Comparison of ENCODE assay signal across 22 cellular contexts in genomic region chr1:238489006-238489405, GRCh38.
DNase-seq lines count a peak whose midpoint lies in the region; ATAC-seq, FAIRE-seq and TF ChIP-seq lines count a peak whose summit lies in the region.
"Had no signal": no experiment of that assay in that cellular context is flagged by ENCODE, and none has a peak within 500 bp of the region (broad histone marks: within the 10 kb centered on the region; RNA-seq: fewer than 3 reads in every experiment).

No MANE protein-coding gene starts in this region.

- CTCF ChIA-PET in WTC11 (lab: Charles Lee) = no interaction called here

- no peaks in the 10 kb centered on the region for H3K4me1 ChIP-seq in fibroblast of lung (ENCODE audit: control insufficient read depth, extremely low read depth, insufficient read depth, low read length)
- H3K4me1 ChIP-seq: SJCRH30 had no signal

- TF ChIP-seq CTCF in D721Med (IDR thresholded peaks at IDR 0.05; ENCODE audit: insufficient read depth, missing control alignments) = no peak
- no peak for TF ChIP-seq CTCF in HFFc6 (IDR thresholded peaks at IDR 0.05)
- no peak for TF ChIP-seq CTCF in fibroblast of lung (conservative IDR thresholded peaks at IDR 0.05 in 1 of 2, IDR thresholded peaks at IDR 0.05 in 1 of 2; ENCODE audit: low read depth in 1 of 2, low read length in 2 of 2)
- TF ChIP-seq CTCF in WTC11 (IDR thresholded peaks at IDR 0.05) = no peak

- DNase-seq in D721Med (ENCODE audit: insufficient read length, low spot score) (no peak), HFFc6 (no peak), NCI-H2081 (lab: John Stamatoyannopoulos, UW) (peak; percentile 21 to 67), fibroblast of lung (ENCODE audit: low read depth in 2 of 2) (peak; percentile 10 to 11), HUDEP-2 (lab: John Stamatoyannopoulos, UW; ENCODE audit: unreplicated experiment in 76 of 76) (no peak), WTC11 (ENCODE audit: low spot score) (no peak), amygdala (lab: John Stamatoyannopoulos, UW) (no peak)
- DNase-seq in T-helper 2 cell treated with Interferon-gamma antibody and Interleukin-4, amounts not matched to agents 5 μg/mL and 100 μg/mL, for 36 hours (ENCODE audit: low spot score) = no peak
- DNase-seq: Calu3; NCI-H1105; NCI-H1694 treated with DMSO at 0.1 percent for 48 hours; NCI-H2107; NCI-H524; NCI-H82; NK-92 treated with Interleukin-12 subunit alpha and Interleukin-12 subunit beta, amount 100 ng/mL, for 24 hours; PC-9; SJCRH30; T-helper 17 cell had no signal

- H3K4me1 Mint-ChIP-seq in HFFc6 (ENCODE audit: low read depth) (peaks cover 50% of the 10 kb centered on the region), WTC11 (peaks cover 32% of the 10 kb centered on the region)
- no peaks in the 10 kb centered on the region for H3K4me1 Mint-ChIP-seq in T-helper 2 cell treated with Interferon-gamma antibody and Interleukin-4, amounts not matched to agents 5 μg/mL and 100 μg/mL, for 36 hours (ENCODE audit: low read depth)
- H3K4me1 Mint-ChIP-seq: T-helper 17 cell had no signal

- no peaks in the 10 kb centered on the region for H3K27me3 ChIP-seq in fibroblast of lung (ENCODE audit: control insufficient read depth, insufficient read depth, low read length)
- H3K27me3 ChIP-seq: SJCRH30 had no signal

- no peaks in the 10 kb centered on the region; the same call in 1 of the 2 replicates for H3K9me3 Mint-ChIP-seq in HFFc6
- peaks cover 4% of the 10 kb centered on the region for H3K9me3 Mint-ChIP-seq in T-helper 2 cell treated with Interferon-gamma antibody and Interleukin-4, amounts not matched to agents 5 μg/mL and 100 μg/mL, for 36 hours
- peaks cover 6% of the 10 kb centered on the region; the same call in 1 of the 2 replicates for H3K9me3 Mint-ChIP-seq in WTC11

- H3K9ac ChIP-seq in fibroblast of lung (ENCODE audit: insufficient read depth, low read length) = no peak overlapping the region

- peak; percentile 32 for FAIRE-seq in D721Med (lab: Jason Lieb, UNC)
- FAIRE-seq: GM12892, GM19239 had no signal

- no peak overlapping the region for H2AFZ ChIP-seq in fibroblast of lung (ENCODE audit: low read length)
- H2AFZ ChIP-seq: PC-9 had no signal

- no peaks in the 10 kb centered on the region for H3K9me3 ChIP-seq in fibroblast of lung (ENCODE audit: control insufficient read depth, insufficient read depth, low read depth, low read length)
- H3K9me3 ChIP-seq: SJCRH30 had no signal

- H3K4me2 ChIP-seq in fibroblast of lung (ENCODE audit: extremely low read depth, insufficient read depth, low read length) = no peak overlapping the region
- H3K4me2 ChIP-seq: PC-9 had no signal

- no peak overlapping the region for H3K4me3 ChIP-seq in fibroblast of lung (replicated peaks in 1 of 4; ENCODE audit: control extremely low read depth in 1 of 4, insufficient read depth in 1 of 4, low read depth in 3 of 4, low read length in 4 of 4)
- H3K4me3 ChIP-seq: PC-9, SJCRH30 had no signal

- H3K27ac ChIP-seq in fibroblast of lung (ENCODE audit: insufficient read depth, low read length) = no peak overlapping the region
- H3K27ac ChIP-seq: PC-9, SJCRH30 had no signal

- peak overlapping the region; percentile 32; the same call in 1 of the 2 replicates for H3K4me3 Mint-ChIP-seq in HFFc6
- no peak overlapping the region for H3K4me3 Mint-ChIP-seq in T-helper 2 cell treated with Interferon-gamma antibody and Interleukin-4, amounts not matched to agents 5 μg/mL and 100 μg/mL, for 36 hours
- no peak overlapping the region for H3K4me3 Mint-ChIP-seq in WTC11
- H3K4me3 Mint-ChIP-seq: T-helper 17 cell had no signal

- POLR2A ChIA-PET in WTC11 (lab: Charles Lee) = no interaction called here

- peaks cover 2% of the 10 kb centered on the region; the same call in 1 of the 2 replicates for H3K27me3 Mint-ChIP-seq in HFFc6 (ENCODE audit: insufficient read depth)
- no peaks in the 10 kb centered on the region for H3K27me3 Mint-ChIP-seq in T-helper 2 cell treated with Interferon-gamma antibody and Interleukin-4, amounts not matched to agents 5 μg/mL and 100 μg/mL, for 36 hours (ENCODE audit: low read depth)
- H3K27me3 Mint-ChIP-seq in WTC11 (ENCODE audit: low read depth) = no peaks in the 10 kb centered on the region
- H3K27me3 Mint-ChIP-seq: T-helper 17 cell had no signal

- no peak for ATAC-seq in WTC11
- ATAC-seq: HCT116, Right ventricle myocardium inferior, T-helper 17 cell had no signal

- peaks cover 5% of the 10 kb centered on the region; the same call in 1 of the 2 replicates for H3K36me3 Mint-ChIP-seq in HFFc6 (ENCODE audit: low read depth)
- H3K36me3 Mint-ChIP-seq in T-helper 2 cell treated with Interferon-gamma antibody and Interleukin-4, amounts not matched to agents 5 μg/mL and 100 μg/mL, for 36 hours (ENCODE audit: low read depth) = no peaks in the 10 kb centered on the region
- H3K36me3 Mint-ChIP-seq in WTC11 = peaks cover 2% of the 10 kb centered on the region; the same call in 1 of the 2 replicates

- no peaks in the 10 kb centered on the region for H3K79me2 ChIP-seq in fibroblast of lung (ENCODE audit: control insufficient read depth, insufficient read depth, low read length)

- no peaks in the 10 kb centered on the region for H4K20me1 ChIP-seq in fibroblast of lung (ENCODE audit: control insufficient read depth, extremely low read depth, insufficient read depth, low read length)

- no peaks in the 10 kb centered on the region for H3K36me3 ChIP-seq in fibroblast of lung (ENCODE audit: control insufficient read depth, insufficient read depth, low read length)
- H3K36me3 ChIP-seq: SJCRH30 had no signal

- H3K27ac Mint-ChIP-seq in HFFc6 (peak overlapping the region; percentile 76), WTC11 (no peak overlapping the region; the same call in 1 of the 2 replicates)
- no peak overlapping the region for H3K27ac Mint-ChIP-seq in T-helper 2 cell treated with Interferon-gamma antibody and Interleukin-4, amounts not matched to agents 5 μg/mL and 100 μg/mL, for 36 hours
- H3K27ac Mint-ChIP-seq: T-helper 17 cell had no signal

TF ChIP-seq in WTC11, 78 proteins besides CTCF, POLR2A, EP300 and RAD21 (continues in another document):
- TF ChIP-seq CREB1 (CRISPR knock-in tag; IDR thresholded peaks at IDR 0.05) = no peak
- no peak for TF ChIP-seq FOXP1 (CRISPR knock-in tag; IDR thresholded peaks at IDR 0.05; ENCODE audit: borderline replicate concordance)
- TF ChIP-seq ERG (CRISPR knock-in tag; IDR thresholded peaks at IDR 0.05) = no peak
- TF ChIP-seq ATF3 (CRISPR knock-in tag; conservative IDR thresholded peaks at IDR 0.05) = no peak
- no peak for TF ChIP-seq ATF1 (CRISPR knock-in tag; IDR thresholded peaks at IDR 0.05)
- no peak for TF ChIP-seq AFF4 (CRISPR knock-in tag; IDR thresholded peaks at IDR 0.05; ENCODE audit: borderline replicate concordance)
- no peak for TF ChIP-seq ZNF121 (CRISPR knock-in tag; IDR thresholded peaks at IDR 0.05)
- no peak for TF ChIP-seq SMAD3 (CRISPR knock-in tag; IDR thresholded peaks at IDR 0.05; ENCODE audit: borderline replicate concordance)
- TF ChIP-seq ESRRA (CRISPR knock-in tag; IDR thresholded peaks at IDR 0.05; ENCODE audit: borderline replicate concordance) = no peak
- no peak for TF ChIP-seq ETV6 (CRISPR knock-in tag; IDR thresholded peaks at IDR 0.05)
- no peak for TF ChIP-seq NFE2L1 (CRISPR knock-in tag; IDR thresholded peaks at IDR 0.05)
- TF ChIP-seq SP1 (CRISPR knock-in tag; conservative IDR thresholded peaks at IDR 0.05) = no peak
- TF ChIP-seq FOXJ3 (CRISPR knock-in tag; IDR thresholded peaks at IDR 0.05; ENCODE audit: borderline replicate concordance) = no peak

Comparison
In these comparisons a context has a peak if more than half of its experiments do, and no peak if none do; other contexts are left out.
1. DNase-seq: peak in NCI-H2081 (2 of 2) and fibroblast of lung (2 of 2); none in D721Med (single experiment), HFFc6 (single experiment), T-helper 2 cell treated with Interferon-gamma antibody and Interleukin-4, amounts not matched to agents 5 μg/mL and 100 μg/mL, for 36 hours (single experiment), HUDEP-2 (0 of 76), WTC11 (single experiment) and amygdala (0 of 56).